1 cellular context compared by ENCODE assay signal in the genomic region with DNA sequence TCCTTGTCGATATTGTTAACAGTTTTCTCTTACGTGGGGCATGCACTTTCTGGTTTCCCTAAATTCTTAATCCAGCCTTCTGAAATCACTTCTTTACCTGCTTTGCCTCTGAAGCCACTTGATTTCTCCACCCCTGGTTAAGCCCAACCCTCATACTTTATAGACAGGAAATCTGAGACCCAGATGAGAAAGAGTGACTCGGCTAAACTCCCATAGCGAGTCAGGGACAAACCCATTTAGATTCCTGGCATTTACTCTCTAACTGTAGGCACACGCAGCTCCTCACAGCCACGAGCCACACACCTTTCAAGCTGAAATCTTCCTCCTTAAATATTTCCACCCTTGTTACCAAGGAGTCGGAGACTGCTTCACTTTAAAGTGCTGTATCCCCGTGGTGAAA.
A peak's percentile ranks its signal among the peaks of the same experiment; 100 is the strongest.
TF ChIP-seq lines count a peak whose summit lies in the region.

No MANE protein-coding gene starts in this region.

TF ChIP-seq in H1, 55 proteins besides CTCF, POLR2A, EP300 and RAD21:
- no peak for TF ChIP-seq ASH2L (IDR thresholded peaks at IDR 0.05; ENCODE audit: low read length)
- TF ChIP-seq MAFK (IDR thresholded peaks at IDR 0.05; ENCODE audit: low read depth, low read length) = peak; percentile 75; the same call in 1 of the 2 replicates
- TF ChIP-seq POU5F1 (IDR thresholded peaks at IDR 0.05; ENCODE audit: low read depth, low read length) = no peak
- no peak for TF ChIP-seq FOSL1 (IDR thresholded peaks at IDR 0.05; ENCODE audit: insufficient read depth, low read depth, low read length)
- TF ChIP-seq, protein P1, sequence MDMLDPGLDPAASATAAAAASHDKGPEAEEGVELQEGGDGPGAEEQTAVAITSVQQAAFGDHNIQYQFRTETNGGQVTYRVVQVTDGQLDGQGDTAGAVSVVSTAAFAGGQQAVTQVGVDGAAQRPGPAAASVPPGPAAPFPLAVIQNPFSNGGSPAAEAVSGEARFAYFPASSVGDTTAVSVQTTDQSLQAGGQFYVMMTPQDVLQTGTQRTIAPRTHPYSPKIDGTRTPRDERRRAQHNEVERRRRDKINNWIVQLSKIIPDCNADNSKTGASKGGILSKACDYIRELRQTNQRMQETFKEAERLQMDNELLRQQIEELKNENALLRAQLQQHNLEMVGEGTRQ (IDR thresholded peaks at IDR 0.05; ENCODE audit: low read length) = no peak
- no peak for TF ChIP-seq CHD2 (IDR thresholded peaks at IDR 0.05; ENCODE audit: low read length)
- TF ChIP-seq CTBP2 (IDR thresholded peaks at IDR 0.05; ENCODE audit: borderline replicate concordance, insufficient read depth, insufficient read length, low read length) = no peak
- peak; percentile 40; the same call in 1 of the 2 replicates for TF ChIP-seq YY1 (IDR thresholded peaks at IDR 0.05; ENCODE audit: low read depth, low read length)
- no peak for TF ChIP-seq KDM5A (IDR thresholded peaks at IDR 0.05; ENCODE audit: low read length)
- no peak for TF ChIP-seq SP1 (IDR thresholded peaks at IDR 0.05; ENCODE audit: low read depth, low read length)
- TF ChIP-seq BCL11A (IDR thresholded peaks at IDR 0.05; ENCODE audit: low read depth in 2 of 2, low read length in 2 of 2) = no peak
- no peak for TF ChIP-seq GTF2F1 (IDR thresholded peaks at IDR 0.05; ENCODE audit: borderline replicate concordance, low read depth, low read length)
- no peak for TF ChIP-seq KDM1A (IDR thresholded peaks at IDR 0.05; ENCODE audit: borderline replicate concordance, low read length)
- TF ChIP-seq TBP (IDR thresholded peaks at IDR 0.05; ENCODE audit: low read depth, low read length) = no peak
- TF ChIP-seq TAF7 (optimal IDR thresholded peaks at IDR 0.05; ENCODE audit: borderline replicate concordance, low read depth, low read length) = no peak
- TF ChIP-seq ATF2 (IDR thresholded peaks at IDR 0.05; ENCODE audit: low read length) = no peak
- peak; percentile 95 for TF ChIP-seq BACH1 (IDR thresholded peaks at IDR 0.05; ENCODE audit: low read length)
- TF ChIP-seq EZH2 (IDR thresholded peaks at IDR 0.05; ENCODE audit: low read depth, low read length, severe bottlenecking) = no peak
- no peak for TF ChIP-seq TAF1 (IDR thresholded peaks at IDR 0.05; ENCODE audit: low read depth, low read length)
- TF ChIP-seq TEAD4 (IDR thresholded peaks at IDR 0.05; ENCODE audit: low read depth, low read length) = no peak
- TF ChIP-seq CEBPB (IDR thresholded peaks at IDR 0.05; ENCODE audit: low read depth, low read length) = no peak
- TF ChIP-seq NRF1 (IDR thresholded peaks at IDR 0.05; ENCODE audit: low read depth, low read length) = no peak
TF ChIP-seq in H1: peak in this region for 3.
